11 cellular contexts compared by ENCODE assay signal in genomic region chr17:77328823-77329740, GRCh38.
DNase-seq lines count a peak whose midpoint lies in the region; ATAC-seq and TF ChIP-seq lines count a peak whose summit lies in the region.
"Had no signal": no experiment of that assay in that cellular context is flagged by ENCODE, and none has a peak within 500 bp of the region (broad histone marks: within the 10 kb centered on the region; RNA-seq: fewer than 3 reads in every experiment).

No MANE protein-coding gene starts in this region.

- peaks cover 14% of the 10 kb centered on the region for H3K36me3 Mint-ChIP-seq in activated CD8-positive, alpha-beta T cell treated with anti-CD3 and anti-CD28 coated beads, Interleukin-2, amount 10 ng/mL, durations not matched to agents 7 days and 5 days (ENCODE audit: low read depth)
- H3K36me3 Mint-ChIP-seq in activated CD8-positive, alpha-beta T cell treated with anti-CD3 and anti-CD28 coated beads for 36 hours (ENCODE audit: low read depth): peaks cover 8% of the 10 kb centered on the region
- H3K36me3 Mint-ChIP-seq in T-helper 17 cell (ENCODE audit: low read depth): no peaks in the 10 kb centered on the region

- no peak for TF ChIP-seq CTCF in activated CD8-positive, alpha-beta T cell treated with anti-CD3 and anti-CD28 coated beads for 36 hours (IDR thresholded peaks at IDR 0.05)
- TF ChIP-seq CTCF in left lung (IDR thresholded peaks at IDR 0.05): no peak
- no peak for TF ChIP-seq CTCF in stomach (IDR thresholded peaks at IDR 0.05)
- no peak for TF ChIP-seq CTCF in coronary artery (IDR thresholded peaks at IDR 0.05)
- no peak for TF ChIP-seq CTCF in right atrium auricular region (IDR thresholded peaks at IDR 0.05)

- H3K9me3 ChIP-seq in T-helper 17 cell (ENCODE audit: control insufficient read depth, low read length, poor library complexity, severe bottlenecking) (no peaks in the 10 kb centered on the region), left lung (no peaks in the 10 kb centered on the region), stomach (no peaks in the 10 kb centered on the region), right atrium auricular region (no peaks in the 10 kb centered on the region)
- H3K9me3 ChIP-seq: gastroesophageal sphincter had no signal

- no peak for ATAC-seq in activated CD8-positive, alpha-beta T cell treated with anti-CD3 and anti-CD28 coated beads, Interleukin-2, amount 10 ng/mL, durations not matched to agents 7 days and 5 days
- no peak for ATAC-seq in activated CD8-positive, alpha-beta T cell treated with anti-CD3 and anti-CD28 coated beads for 36 hours
- no peak for ATAC-seq in T-helper 17 cell
- ATAC-seq in left lung: no peak
- no peak for ATAC-seq in GM21447 (IDR thresholded peaks at IDR 0.05; ENCODE audit: unreplicated experiment)
- ATAC-seq: gastroesophageal sphincter had no signal

- TF ChIP-seq POLR2A in stomach (IDR thresholded peaks at IDR 0.05): no peak

- H3K36me3 ChIP-seq in left lung (peaks cover 0 to 11% of the 10 kb centered on the region in 2 donors), stomach (peaks cover 0 to 10% (median 0%) of the 10 kb centered on the region in 4 donors), right atrium auricular region (no peaks in the 10 kb centered on the region)
- H3K36me3 ChIP-seq: gastroesophageal sphincter had no signal

- peaks cover 9% of the 10 kb centered on the region for H3K9me3 Mint-ChIP-seq in activated CD8-positive, alpha-beta T cell treated with anti-CD3 and anti-CD28 coated beads, Interleukin-2, amount 10 ng/mL, durations not matched to agents 7 days and 5 days (ENCODE audit: insufficient read depth)
- peaks cover 10% of the 10 kb centered on the region for H3K9me3 Mint-ChIP-seq in activated CD8-positive, alpha-beta T cell treated with anti-CD3 and anti-CD28 coated beads for 36 hours

- H3K4me3 ChIP-seq in left lung (no peak overlapping the region), stomach (no peak overlapping the region), coronary artery (no peak overlapping the region), right atrium auricular region (no peak overlapping the region)
- H3K4me3 ChIP-seq: gastroesophageal sphincter had no signal

- H3K27me3 Mint-ChIP-seq in activated CD8-positive, alpha-beta T cell treated with anti-CD3 and anti-CD28 coated beads, Interleukin-2, amount 10 ng/mL, durations not matched to agents 7 days and 5 days (ENCODE audit: low read depth): peaks cover 2% of the 10 kb centered on the region
- H3K27me3 Mint-ChIP-seq in activated CD8-positive, alpha-beta T cell treated with anti-CD3 and anti-CD28 coated beads for 36 hours: no peaks in the 10 kb centered on the region
- H3K27me3 Mint-ChIP-seq in T-helper 17 cell: no peaks in the 10 kb centered on the region

- H3K27ac ChIP-seq in left lung (no peak overlapping the region), stomach (no peak overlapping the region), coronary artery (no peak overlapping the region), right atrium auricular region (no peak overlapping the region)

- H3K4me1 Mint-ChIP-seq in activated CD8-positive, alpha-beta T cell treated with anti-CD3 and anti-CD28 coated beads, Interleukin-2, amount 10 ng/mL, durations not matched to agents 7 days and 5 days (ENCODE audit: low read depth): peaks cover 81% of the 10 kb centered on the region
- H3K4me1 Mint-ChIP-seq in activated CD8-positive, alpha-beta T cell treated with anti-CD3 and anti-CD28 coated beads for 36 hours (ENCODE audit: low read depth): peaks cover 64% of the 10 kb centered on the region
- H3K4me1 Mint-ChIP-seq in T-helper 17 cell: peaks cover 59% of the 10 kb centered on the region

- POLR2A ChIA-PET in activated CD8-positive, alpha-beta T cell treated with anti-CD3 and anti-CD28 coated beads, Interleukin-2, amount 10 ng/mL, durations not matched to agents 7 days and 5 days (lab: Charles Lee): no interaction called here
- POLR2A ChIA-PET in activated CD8-positive, alpha-beta T cell treated with anti-CD3 and anti-CD28 coated beads for 36 hours (lab: Charles Lee): interaction anchor here (0.7 to 1.6 kb wide), 4 partner anchors 12 to 93 kb away, joined by 3 to 4 read pairs (median 3); no protein-coding TSS in a partner anchor

- DNase-seq in activated CD8-positive, alpha-beta T cell treated with anti-CD3 and anti-CD28 coated beads, Interleukin-2, amount 10 ng/mL, durations not matched to agents 7 days and 5 days: no peak
- no peak for DNase-seq in activated CD8-positive, alpha-beta T cell treated with anti-CD3 and anti-CD28 coated beads for 36 hours
- no peak for DNase-seq in T-helper 17 cell
- DNase-seq in left lung: peak; percentile 24 to 54
- peak; percentile 23 for DNase-seq in stomach
- DNase-seq in coronary artery (ENCODE audit: low spot score): no peak
- no peak for DNase-seq in right atrium auricular region (ENCODE audit: low spot score)
- DNase-seq: activated naive CD4-positive, alpha-beta T cell; stimulated activated CD4-positive, alpha-beta T cell treated with anti-CD3 and anti-CD28 coated beads, Interleukin-4, amount 100 ng/mL, for 1 hour had no signal

- H3K27me3 ChIP-seq in left lung: no peaks in the 10 kb centered on the region
- H3K27me3 ChIP-seq in stomach: no peaks in the 10 kb centered on the region
- no peaks in the 10 kb centered on the region for H3K27me3 ChIP-seq in right atrium auricular region
- H3K27me3 ChIP-seq: gastroesophageal sphincter had no signal

- peak overlapping the region; percentile 4 for H3K27ac Mint-ChIP-seq in activated CD8-positive, alpha-beta T cell treated with anti-CD3 and anti-CD28 coated beads, Interleukin-2, amount 10 ng/mL, durations not matched to agents 7 days and 5 days
- H3K27ac Mint-ChIP-seq in activated CD8-positive, alpha-beta T cell treated with anti-CD3 and anti-CD28 coated beads for 36 hours: no peak overlapping the region
- H3K27ac Mint-ChIP-seq in T-helper 17 cell: peak overlapping the region; percentile 74

- CTCF ChIA-PET in activated CD8-positive, alpha-beta T cell treated with anti-CD3 and anti-CD28 coated beads, Interleukin-2, amount 10 ng/mL, durations not matched to agents 7 days and 5 days (lab: Charles Lee): interaction anchor here (1.2 to 4.0 kb wide), 4 partner anchors 12 to 166 kb away, joined by 3 to 59 read pairs (median 30); no protein-coding TSS in a partner anchor
- CTCF ChIA-PET in activated CD8-positive, alpha-beta T cell treated with anti-CD3 and anti-CD28 coated beads for 36 hours (lab: Charles Lee): interaction anchor here (2.0 to 4.9 kb wide), 4 partner anchors 17 to 166 kb away, joined by 6 to 32 read pairs (median 16); no protein-coding TSS in a partner anchor

- H3K4me3 Mint-ChIP-seq in activated CD8-positive, alpha-beta T cell treated with anti-CD3 and anti-CD28 coated beads, Interleukin-2, amount 10 ng/mL, durations not matched to agents 7 days and 5 days: no peak overlapping the region
- no peak overlapping the region for H3K4me3 Mint-ChIP-seq in activated CD8-positive, alpha-beta T cell treated with anti-CD3 and anti-CD28 coated beads for 36 hours
- H3K4me3 Mint-ChIP-seq in T-helper 17 cell: no peak overlapping the region

- TF ChIP-seq EP300 in stomach (IDR thresholded peaks at IDR 0.05): no peak

- WGBS in stomach, 5 donors: 64 to 74% (median 71%) methylated on average over 8 to 15 of the region's 15 CpGs

- intact Hi-C loops in activated CD8-positive, alpha-beta T cell treated with anti-CD3 and anti-CD28 coated beads for 36 hours (cut with micrococcal nuclease): no loop called here
- intact Hi-C loops in left lung (cut with DNase I): loop anchor here in 1 of 2 donors (10.0 kb wide), 1 partner anchor 96 kb away; no protein-coding TSS in a partner anchor
- intact Hi-C loops in stomach (cut with DNase I; ENCODE audit: low total_unique reads): no loop called here

- H3K4me1 ChIP-seq in left lung (peaks cover 22 to 84% of the 10 kb centered on the region in 2 donors), stomach (peaks cover 36 to 98% (median 57%) of the 10 kb centered on the region in 4 donors), right atrium auricular region (peaks cover 0 to 27% of the 10 kb centered on the region in 2 donors)

Comparison
In these comparisons a context has a peak if more than half of its experiments do, and no peak if none do; other contexts are left out.
1. DNase-seq: peak in left lung (2 of 2) and stomach (single experiment); none in activated CD8-positive, alpha-beta T cell treated with anti-CD3 and anti-CD28 coated beads, Interleukin-2, amount 10 ng/mL, durations not matched to agents 7 days and 5 days (single experiment), activated CD8-positive, alpha-beta T cell treated with anti-CD3 and anti-CD28 coated beads for 36 hours (single experiment), T-helper 17 cell (0 of 3), coronary artery (single experiment) and right atrium auricular region (single experiment).